ENCODE assay signal across 9 cellular contexts in the genomic region with DNA sequence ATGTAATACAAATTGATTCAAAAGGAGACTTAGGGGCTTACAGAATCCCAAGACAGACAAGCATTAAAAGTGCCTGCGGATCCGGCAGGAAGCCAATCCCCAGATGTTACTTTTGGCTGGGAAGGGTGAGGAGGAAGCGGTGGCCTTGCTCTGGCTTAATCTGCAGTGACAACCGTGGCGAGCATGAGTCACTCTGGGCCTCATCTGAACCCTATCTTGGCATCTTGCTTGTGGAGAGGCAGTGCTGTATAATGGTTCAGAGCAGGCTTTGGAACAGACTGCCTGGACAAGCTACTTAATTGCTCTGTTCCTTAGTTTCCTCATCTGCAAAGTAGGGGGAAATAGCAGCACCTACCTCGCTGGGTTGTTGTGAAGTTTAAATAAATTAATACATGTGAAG.
DNase-seq lines count a peak whose midpoint lies in the region; ATAC-seq, FAIRE-seq and TF ChIP-seq lines count a peak whose summit lies in the region.
"Had no signal": no experiment of that assay in that cellular context is flagged by ENCODE, and none has a peak within 500 bp of the region (broad histone marks: within the 10 kb centered on the region; RNA-seq: fewer than 3 reads in every experiment).

No MANE protein-coding gene starts in this region.

- no peak for TF ChIP-seq CTCF in cardiac fibroblast (IDR thresholded peaks at IDR 0.05; ENCODE audit: low read depth, low read length)
- TF ChIP-seq CTCF in neural progenitor cell (IDR thresholded peaks at IDR 0.05), result no peak

- H3K4me3 Mint-ChIP-seq in naive thymus-derived CD4-positive, alpha-beta T cell, result peak overlapping the region in 1 of 10 donors; percentile 31
- H3K4me3 Mint-ChIP-seq in neural progenitor cell, result no peak overlapping the region

- H4K20me1 ChIP-seq in neural progenitor cell (ENCODE audit: low read depth), result no peaks in the 10 kb centered on the region

- H3K79me2 ChIP-seq in neural progenitor cell (ENCODE audit: low read depth), result no peaks in the 10 kb centered on the region

- POLR2A ChIA-PET in naive thymus-derived CD4-positive, alpha-beta T cell (lab: Charles Lee), result interaction anchor here (1.4 to 1.6 kb wide), 2 partner anchors 27 to 66 kb away, joined by 3 to 6 read pairs; no protein-coding TSS in a partner anchor

- H3K9me3 Mint-ChIP-seq in naive thymus-derived CD4-positive, alpha-beta T cell, result peaks cover 0 to 19% (median 7%) of the 10 kb centered on the region in 11 donors
- peaks cover 9% of the 10 kb centered on the region for H3K9me3 Mint-ChIP-seq in neural progenitor cell

- no peaks in the 10 kb centered on the region for H3K27me3 ChIP-seq in naive thymus-derived CD4-positive, alpha-beta T cell (ENCODE audit: control insufficient read depth in 2 of 2, insufficient read depth in 2 of 2, low read length in 2 of 2)
- H3K27me3 ChIP-seq in neural progenitor cell, result no peaks in the 10 kb centered on the region

- no peaks in the 10 kb centered on the region for H3K27me3 Mint-ChIP-seq in naive thymus-derived CD4-positive, alpha-beta T cell
- no peaks in the 10 kb centered on the region for H3K27me3 Mint-ChIP-seq in neural progenitor cell (ENCODE audit: insufficient read depth, low read depth)

- peaks cover 0 to 24% (median 6%) of the 10 kb centered on the region in 5 donors for H3K36me3 Mint-ChIP-seq in naive thymus-derived CD4-positive, alpha-beta T cell
- no peaks in the 10 kb centered on the region for H3K36me3 Mint-ChIP-seq in neural progenitor cell

- peak overlapping the region; percentile 48 for H3K4me3 ChIP-seq in SK-N-MC
- no peak overlapping the region for H3K4me3 ChIP-seq in cardiac fibroblast (replicated peaks in 1 of 2; ENCODE audit: low read depth in 2 of 2, low read length in 2 of 2)
- no peak overlapping the region for H3K4me3 ChIP-seq in naive thymus-derived CD4-positive, alpha-beta T cell (ENCODE audit: low read length)
- H3K4me3 ChIP-seq in neural progenitor cell, result no peak overlapping the region

- intact Hi-C loops in naive thymus-derived CD4-positive, alpha-beta T cell (cut with micrococcal nuclease), result loop anchor here in 1 of 2 donors (5.0 kb wide), 3 partner anchors 43 to 63 kb away; no protein-coding TSS in a partner anchor

- TF ChIP-seq POLR2A in GM12891 (IDR thresholded peaks at IDR 0.05; ENCODE audit: low read depth, low read length), result no peak

- peak; percentile 66 for ATAC-seq in naive thymus-derived CD4-positive, alpha-beta T cell
- ATAC-seq in HG03135 (IDR thresholded peaks at IDR 0.05; ENCODE audit: unreplicated experiment), result no peak
- no peak for ATAC-seq in GM19452 (IDR thresholded peaks at IDR 0.05; ENCODE audit: unreplicated experiment)

- no peak overlapping the region for H2AFZ ChIP-seq in neural progenitor cell (replicated peaks)

- peaks cover 45 to 68% (median 66%) of the 10 kb centered on the region in 7 donors for H3K4me1 Mint-ChIP-seq in naive thymus-derived CD4-positive, alpha-beta T cell
- H3K4me1 Mint-ChIP-seq in neural progenitor cell, result peaks cover 27% of the 10 kb centered on the region

- DNase-seq in GM12891 (ENCODE audit: insufficient read length, low spot score), result no peak
- peak; percentile 71 for DNase-seq in SK-N-MC (ENCODE audit: low read depth, low spot score)
- DNase-seq in cardiac fibroblast (ENCODE audit: low read depth in 2 of 2), result peak; percentile 60 to 65
- peak in 1 of 9 donors; percentile 37 for DNase-seq in naive thymus-derived CD4-positive, alpha-beta T cell
- no peak for DNase-seq in NCI-H524 treated with DMSO at 0.1 percent for 48 hours (lab: John Stamatoyannopoulos, UW)
- DNase-seq in neural progenitor cell (ENCODE audit: low spot score), result no peak

- CTCF ChIA-PET in naive thymus-derived CD4-positive, alpha-beta T cell (lab: Charles Lee), result interaction anchor here (0.6 kb wide), 1 partner anchor 1450 kb away, joined by 3 read pairs; no protein-coding TSS in a partner anchor

- no peaks in the 10 kb centered on the region for H3K36me3 ChIP-seq in SK-N-MC (ENCODE audit: insufficient read depth, low read length)
- no peaks in the 10 kb centered on the region for H3K36me3 ChIP-seq in naive thymus-derived CD4-positive, alpha-beta T cell (ENCODE audit: control insufficient read depth in 2 of 3, insufficient read depth in 3 of 3, low read length in 3 of 3)
- H3K36me3 ChIP-seq in neural progenitor cell, result no peaks in the 10 kb centered on the region

- no peaks in the 10 kb centered on the region for H3K9me3 ChIP-seq in SK-N-MC (ENCODE audit: low read depth, low read length)
- H3K9me3 ChIP-seq in naive thymus-derived CD4-positive, alpha-beta T cell (ENCODE audit: control insufficient read depth in 2 of 3, low read length in 3 of 3), result peaks cover 0 to 4% (median 0%) of the 10 kb centered on the region in 3 experiments
- H3K9me3 ChIP-seq in neural progenitor cell (ENCODE audit: low read depth), result no peaks in the 10 kb centered on the region

- H3K9ac ChIP-seq in SK-N-MC (ENCODE audit: insufficient read length) (no peak overlapping the region), neural progenitor cell (no peak overlapping the region)
- H3K9ac ChIP-seq: KMS-11 had no signal

- peak overlapping the region; percentile 48 for H3K27ac ChIP-seq in SK-N-MC
- no peak overlapping the region for H3K27ac ChIP-seq in naive thymus-derived CD4-positive, alpha-beta T cell (ENCODE audit: low read depth, low read length)
- H3K27ac ChIP-seq in neural progenitor cell, result no peak overlapping the region
- H3K27ac ChIP-seq: KMS-11 had no signal

- peak overlapping the region in 1 of 9 donors; percentile 35 for H3K27ac Mint-ChIP-seq in naive thymus-derived CD4-positive, alpha-beta T cell
- H3K27ac Mint-ChIP-seq in neural progenitor cell, result no peak overlapping the region

- H3F3A ChIP-seq in neural progenitor cell (ENCODE audit: low read depth), result peaks cover 9% of the 10 kb centered on the region

- peak; percentile 33 for FAIRE-seq in GM12891 (lab: Jason Lieb, UNC)

- no peak overlapping the region for H3K4me2 ChIP-seq in neural progenitor cell
- H3K4me2 ChIP-seq: KMS-11 had no signal

- peaks cover 40 to 51% of the 10 kb centered on the region in 2 donors for H3K4me1 ChIP-seq in naive thymus-derived CD4-positive, alpha-beta T cell (ENCODE audit: control insufficient read depth in 2 of 2, insufficient read depth in 2 of 2, low read length in 2 of 2)
- peaks cover 4% of the 10 kb centered on the region for H3K4me1 ChIP-seq in neural progenitor cell

TF ChIP-seq in GM12891, 5 proteins besides CTCF, POLR2A, EP300 and RAD21:
- TF ChIP-seq POLR2AphosphoS5 (IDR thresholded peaks at IDR 0.05; ENCODE audit: low read depth, low read length) (no peak), SPI1 (IDR thresholded peaks at IDR 0.05; ENCODE audit: low read depth, low read length) (no peak), POU2F2 (IDR thresholded peaks at IDR 0.05; ENCODE audit: low read depth, low read length) (no peak), TAF1 (IDR thresholded peaks at IDR 0.05; ENCODE audit: low read depth, low read length) (no peak), PAX5 (IDR thresholded peaks at IDR 0.05; ENCODE audit: insufficient read depth, low read length, severe bottlenecking) (no peak)

Comparison
In these comparisons a context has a peak if more than half of its experiments do, and no peak if none do; other contexts are left out.
1. DNase-seq: peak in SK-N-MC (single experiment) and cardiac fibroblast (2 of 2); none in GM12891 (single experiment), NCI-H524 treated with DMSO at 0.1 percent for 48 hours (single experiment) and neural progenitor cell (single experiment).